ENCODE assay signal across 16 cellular contexts in the genomic region with DNA sequence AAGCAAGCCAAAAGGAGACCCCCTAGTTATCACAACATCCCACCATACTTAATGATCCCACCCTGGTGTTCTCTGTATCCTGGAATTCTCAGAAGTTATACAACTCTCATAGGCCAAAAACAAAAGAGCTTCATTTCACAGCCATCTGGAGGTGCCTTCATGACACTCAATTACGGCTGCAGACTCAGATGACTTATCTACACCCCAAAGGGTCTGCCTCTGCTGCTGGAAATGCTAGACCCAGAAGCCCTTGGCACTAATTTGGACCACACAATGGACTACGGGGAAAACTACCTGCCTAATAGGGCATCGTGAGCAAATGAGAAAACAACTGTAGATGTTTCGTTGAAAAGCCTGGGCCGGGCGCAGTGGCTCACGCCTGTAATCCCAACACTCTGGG. TPM values are rescaled to one million over a fixed set of nuclear protein-coding genes. Genes with fewer than 3 reads are reported as not detected.
DNase-seq lines count a peak whose midpoint lies in the region; ATAC-seq and TF ChIP-seq lines count a peak whose summit lies in the region.
"Had no signal": no experiment of that assay in that cellular context is flagged by ENCODE, and none has a peak within 500 bp of the region (broad histone marks: within the 10 kb centered on the region; RNA-seq: fewer than 3 reads in every experiment).

No MANE protein-coding gene starts in this region.

- peak overlapping the region; percentile 77 for H3K27ac Mint-ChIP-seq in activated naive CD4-positive, alpha-beta T cell treated with anti-CD3 and anti-CD28 coated beads, Interleukin-2, amount 50 U/mL, for 24 hours
- H3K27ac Mint-ChIP-seq in stimulated activated naive CD8-positive, alpha-beta T cell treated with anti-CD3 and anti-CD28 coated beads, Interleukin-15, amount 100 ng/mL, for 72 hours, result peak overlapping the region; percentile 77

- H3K9me3 ChIP-seq in SU-DHL-6 (ENCODE audit: insufficient read depth, low read length) (no peaks in the 10 kb centered on the region), Peyer's patch (no peaks in the 10 kb centered on the region)

- no peaks in the 10 kb centered on the region for H3K27me3 Mint-ChIP-seq in activated naive CD4-positive, alpha-beta T cell treated with anti-CD3 and anti-CD28 coated beads, Interleukin-2, amount 50 U/mL, for 24 hours
- no peaks in the 10 kb centered on the region for H3K27me3 Mint-ChIP-seq in stimulated activated naive CD8-positive, alpha-beta T cell treated with anti-CD3 and anti-CD28 coated beads, Interleukin-15, amount 100 ng/mL, for 72 hours

- TF ChIP-seq CTCF in SU-DHL-6 (IDR thresholded peaks at IDR 0.05; ENCODE audit: insufficient read depth, low read length, poor library complexity, severe bottlenecking) (no peak), Peyer's patch (IDR thresholded peaks at IDR 0.05) (no peak)

- no peak overlapping the region for H3K9ac ChIP-seq in SU-DHL-6 (ENCODE audit: low read length)
- H3K9ac ChIP-seq: parathyroid adenoma had no signal

- peak overlapping the region; percentile 54; the same call in 1 of the 2 replicates for H3K27ac ChIP-seq in SU-DHL-6 (ENCODE audit: low read depth, low read length)
- H3K27ac ChIP-seq in epithelial cell of prostate, result peak overlapping the region; percentile 17
- H3K27ac ChIP-seq in Peyer's patch, result no peak overlapping the region
- H3K27ac ChIP-seq: parathyroid adenoma had no signal

- peaks cover 3% of the 10 kb centered on the region for H3K36me3 Mint-ChIP-seq in activated naive CD4-positive, alpha-beta T cell treated with anti-CD3 and anti-CD28 coated beads, Interleukin-2, amount 50 U/mL, for 24 hours

- TF ChIP-seq POLR2A in Peyer's patch (IDR thresholded peaks at IDR 0.05), result no peak

- H3K4me3 Mint-ChIP-seq in activated naive CD4-positive, alpha-beta T cell treated with anti-CD3 and anti-CD28 coated beads, Interleukin-2, amount 50 U/mL, for 24 hours, result peak overlapping the region; percentile 35
- peak overlapping the region; percentile 85 to 86 for H3K4me3 Mint-ChIP-seq in stimulated activated naive CD8-positive, alpha-beta T cell treated with anti-CD3 and anti-CD28 coated beads, Interleukin-15, amount 100 ng/mL, for 72 hours

- no peak overlapping the region for H2AFZ ChIP-seq in SU-DHL-6 (ENCODE audit: low read depth, low read length, severe bottlenecking)
- H2AFZ ChIP-seq: parathyroid adenoma, PC-9 had no signal

- peaks cover 98% of the 10 kb centered on the region for H3K4me1 Mint-ChIP-seq in activated naive CD4-positive, alpha-beta T cell treated with anti-CD3 and anti-CD28 coated beads, Interleukin-2, amount 50 U/mL, for 24 hours
- H3K4me1 Mint-ChIP-seq in stimulated activated naive CD8-positive, alpha-beta T cell treated with anti-CD3 and anti-CD28 coated beads, Interleukin-15, amount 100 ng/mL, for 72 hours, result peaks cover 100% of the 10 kb centered on the region

- H3K79me2 ChIP-seq in SU-DHL-6 (ENCODE audit: insufficient read depth, low read length), result peaks cover 98% of the 10 kb centered on the region

- H3K27me3 ChIP-seq in SU-DHL-6 (ENCODE audit: low read length), result no peaks in the 10 kb centered on the region
- H3K27me3 ChIP-seq in Peyer's patch, result no peaks in the 10 kb centered on the region

- no peak for DNase-seq in activated naive CD4-positive, alpha-beta T cell treated with anti-CD3 and anti-CD28 coated beads, Interleukin-2, amount 50 U/mL, for 16 hours
- DNase-seq in epithelial cell of prostate (ENCODE audit: low read depth, low spot score) (no peak), Peyer's patch (no peak)
- DNase-seq in stimulated activated naive CD8-positive, alpha-beta T cell treated with anti-CD3 and anti-CD28 coated beads, Interleukin-15, amount 100 ng/mL, for 72 hours, result no peak
- no peak for DNase-seq in stimulated activated CD4-positive, alpha-beta T cell treated with anti-CD3 and anti-CD28 coated beads, Interleukin-2, amount 100 ng/mL, for 48 hours
- DNase-seq: activated CD4-positive, alpha-beta T cell treated with anti-CD3 and anti-CD28 coated beads for 4 hours; caudate nucleus; NCI-H1105; NCI-H446; PC-9; stimulated activated CD4-positive, alpha-beta T cell treated with anti-CD3 and anti-CD28 coated beads, Interleukin-15, amount 100 ng/mL, for 24 hours had no signal

- no peaks in the 10 kb centered on the region for H3K9me2 ChIP-seq in SU-DHL-6 (replicated peaks; ENCODE audit: insufficient read depth, low read length)

- peaks cover 0 to 78% (median 53%) of the 10 kb centered on the region in 4 donors for H3K4me1 ChIP-seq in Peyer's patch

- ATAC-seq in stimulated activated naive CD8-positive, alpha-beta T cell treated with anti-CD3 and anti-CD28 coated beads, Interleukin-15, amount 100 ng/mL, for 72 hours, result no peak
- ATAC-seq in HG02678 (IDR thresholded peaks at IDR 0.05; ENCODE audit: unreplicated experiment), result no peak

- peak overlapping the region; percentile 69 for H3K4me2 ChIP-seq in SU-DHL-6 (ENCODE audit: low read depth, low read length, poor library complexity, severe bottlenecking)
- H3K4me2 ChIP-seq: PC-9 had no signal

- no peaks in the 10 kb centered on the region for H3K36me3 ChIP-seq in SU-DHL-6 (ENCODE audit: low read length)
- peaks cover 0 to 4% (median 0%) of the 10 kb centered on the region in 3 donors for H3K36me3 ChIP-seq in Peyer's patch

- H3K4me3 ChIP-seq in SU-DHL-6 (ENCODE audit: insufficient read depth, low read length, poor library complexity, severe bottlenecking) (no peak overlapping the region), Peyer's patch (no peak overlapping the region)
- H3K4me3 ChIP-seq: PC-9 had no signal

- H4K20me1 ChIP-seq in SU-DHL-6 (ENCODE audit: low read depth, low read length), result peaks cover 36% of the 10 kb centered on the region; the same call in 1 of the 2 replicates

- H3K9me3 Mint-ChIP-seq in activated naive CD4-positive, alpha-beta T cell treated with anti-CD3 and anti-CD28 coated beads, Interleukin-2, amount 50 U/mL, for 24 hours, result no peaks in the 10 kb centered on the region
- no peaks in the 10 kb centered on the region for H3K9me3 Mint-ChIP-seq in stimulated activated naive CD8-positive, alpha-beta T cell treated with anti-CD3 and anti-CD28 coated beads, Interleukin-15, amount 100 ng/mL, for 72 hours

- H3F3A ChIP-seq in SU-DHL-6 (ENCODE audit: insufficient read depth), result peaks cover 39% of the 10 kb centered on the region

RNA-seq across cellular contexts. Expression of a gene that starts 40.2 kb away (rescaled TPM):
- total RNA-seq in Peyer's patch, result 100 to 1,000 TPM in 1 of 4 donors, 10 to 100 TPM in 3; 51.0 to 148 (median 77.5) TPM

RNA-seq across cellular contexts. Expression of a gene that starts 59.9 kb away (rescaled TPM):
- not detected for total RNA-seq in Peyer's patch
- total RNA-seq: T-helper 1 cell treated with Interleukin-12 subunit alpha and Interleukin-12 subunit beta and Interleukin-4 antibody, amounts not matched to agents 30 ng/mL and 1 ng/mL, for 36 hours had no signal

Comparison
In these comparisons a context has a peak if more than half of its experiments do, and no peak if none do; other contexts are left out.
1. H3K27ac ChIP-seq: peak in SU-DHL-6 (single experiment) and epithelial cell of prostate (single experiment); none in Peyer's patch (0 of 4).